In genomic region chr19:9786819-9787218, GRCh38 we compare ENCODE assay signal across 9 cellular contexts. TPM values are rescaled to one million over a fixed set of nuclear protein-coding genes. Genes with fewer than 3 reads are reported as not detected.
DNase-seq lines count a peak whose midpoint lies in the region; ATAC-seq and TF ChIP-seq lines count a peak whose summit lies in the region.
"Had no signal": no experiment of that assay in that cellular context is flagged by ENCODE, and none has a peak within 500 bp of the region (broad histone marks: within the 10 kb centered on the region; RNA-seq: fewer than 3 reads in every experiment).

No MANE protein-coding gene starts in this region.

- no peaks in the 10 kb centered on the region for H3F3A ChIP-seq in DOHH2 (ENCODE audit: control insufficient read depth, insufficient read depth)

- no peaks in the 10 kb centered on the region for H3K9me2 ChIP-seq in DOHH2 (replicated peaks; ENCODE audit: control insufficient read depth, low read length)

- no peak for TF ChIP-seq CTCF in DOHH2 (IDR thresholded peaks at IDR 0.05; ENCODE audit: low read depth, low read length, poor library complexity, severe bottlenecking)
- TF ChIP-seq CTCF in RWPE2 (IDR thresholded peaks at IDR 0.05; ENCODE audit: poor library complexity, severe bottlenecking), result no peak
- TF ChIP-seq CTCF in esophagus muscularis mucosa (IDR thresholded peaks at IDR 0.05), result no peak

- DNase-seq in RWPE2 (ENCODE audit: low spot score) (no peak), esophagus muscularis mucosa (ENCODE audit: extremely low spot score) (no peak), KG1 (lab: John Stamatoyannopoulos, UW) (no peak), DMS79 (lab: John Stamatoyannopoulos, UW) (no peak), hypothalamus (lab: John Stamatoyannopoulos, UW) (no peak)
- DNase-seq: activated CD4-positive, CD25-positive, alpha-beta regulatory T cell treated with anti-CD3 and anti-CD28 coated beads, Interleukin-2, amount 50 U/mL, for 72 hours had no signal

- H3K36me3 ChIP-seq in DOHH2 (ENCODE audit: control insufficient read depth, low read length) (no peaks in the 10 kb centered on the region), RWPE2 (ENCODE audit: low read depth) (no peaks in the 10 kb centered on the region), esophagus muscularis mucosa (no peaks in the 10 kb centered on the region), rectal smooth muscle tissue (ENCODE audit: control insufficient read depth, insufficient read depth, low read length) (no peaks in the 10 kb centered on the region)

- H3K9ac ChIP-seq in rectal smooth muscle tissue (ENCODE audit: low read length), result no peak overlapping the region

- TF ChIP-seq EP300 in esophagus muscularis mucosa (IDR thresholded peaks at IDR 0.05), result no peak

- no peaks in the 10 kb centered on the region for H3K79me2 ChIP-seq in DOHH2 (ENCODE audit: control insufficient read depth, low read length)

- H3K27ac ChIP-seq in DOHH2 (ENCODE audit: low read depth, low read length), result no peak overlapping the region
- peak overlapping the region; percentile 84 for H3K27ac ChIP-seq in RWPE2 (ENCODE audit: poor library complexity, severe bottlenecking)
- H3K27ac ChIP-seq in esophagus muscularis mucosa (replicated peaks in 1 of 4), result peak overlapping the region; percentile 96 to 99 (median 98)
- H3K27ac ChIP-seq in rectal smooth muscle tissue (ENCODE audit: low read depth, low read length), result no peak overlapping the region

- H4K20me1 ChIP-seq in DOHH2 (ENCODE audit: control insufficient read depth, insufficient read depth, low read depth, low read length), result no peaks in the 10 kb centered on the region

- H3K4me3 ChIP-seq in DOHH2 (ENCODE audit: low read length) (no peak overlapping the region; the same call in 1 of the 2 replicates), RWPE2 (ENCODE audit: severe bottlenecking) (no peak overlapping the region), esophagus muscularis mucosa (peak overlapping the region in 3 of 4 donors; percentile 66 to 83 (median 75)), rectal smooth muscle tissue (ENCODE audit: low read length) (peak overlapping the region; percentile 75)

- intact Hi-C loops in esophagus muscularis mucosa (cut with DNase I), result no loop called here

- H3K4me1 ChIP-seq in DOHH2 (ENCODE audit: control insufficient read depth, low read length) (peaks cover 13% of the 10 kb centered on the region), RWPE2 (ENCODE audit: insufficient read depth, poor library complexity, severe bottlenecking) (peaks cover 23% of the 10 kb centered on the region), esophagus muscularis mucosa (peaks cover 12 to 35% (median 34%) of the 10 kb centered on the region in 4 donors), rectal smooth muscle tissue (ENCODE audit: control insufficient read depth, insufficient read depth, low read length) (peaks cover 2% of the 10 kb centered on the region)

- 91% methylated on average over 8 of the region's 8 CpGs for WGBS in esophagus muscularis mucosa

- ATAC-seq in RWPE2 (ENCODE audit: low read depth) (no peak), HG03095 (IDR thresholded peaks at IDR 0.05; ENCODE audit: unreplicated experiment) (no peak)

- TF ChIP-seq POLR2A in esophagus muscularis mucosa (IDR thresholded peaks at IDR 0.05; ENCODE audit: low read depth), result no peak

- H3K9me3 ChIP-seq in DOHH2 (ENCODE audit: control insufficient read depth, insufficient read depth, low read length) (no peaks in the 10 kb centered on the region), RWPE2 (ENCODE audit: severe bottlenecking) (no peaks in the 10 kb centered on the region), esophagus muscularis mucosa (no peaks in the 10 kb centered on the region)

- H3K27me3 ChIP-seq in DOHH2 (ENCODE audit: control insufficient read depth, low read length), result no peaks in the 10 kb centered on the region
- no peaks in the 10 kb centered on the region for H3K27me3 ChIP-seq in RWPE2 (ENCODE audit: insufficient read depth, poor library complexity, severe bottlenecking)
- H3K27me3 ChIP-seq in esophagus muscularis mucosa, result no peaks in the 10 kb centered on the region
- no peaks in the 10 kb centered on the region for H3K27me3 ChIP-seq in rectal smooth muscle tissue (ENCODE audit: control insufficient read depth, insufficient read depth, low read length)

- H3K4me2 ChIP-seq in DOHH2 (ENCODE audit: low read length), result peak overlapping the region; percentile 83; the same call in 1 of the 2 replicates

RNA-seq across cellular contexts. Expression of gene ZNF846, which starts 18.3 kb away (rescaled TPM):
- 10 to 100 TPM; 19.7 to 43.2 (median 22.8) TPM for total RNA-seq in esophagus muscularis mucosa

RNA-seq across cellular contexts. Expression of gene FBXL12, which starts 32.1 kb away (rescaled TPM):
- 10 to 100 TPM; 15.8 to 32.7 (median 29.2) TPM for total RNA-seq in esophagus muscularis mucosa

RNA-seq across cellular contexts. Expression of gene UBL5, which starts 40.9 kb away (rescaled TPM):
- 100 to 1,000 TPM; 297 to 717 (median 464) TPM for total RNA-seq in esophagus muscularis mucosa

RNA-seq across cellular contexts. Expression of gene PIN1, which starts 48.3 kb away (rescaled TPM):
- 100 to 1,000 TPM; 113 to 183 (median 145) TPM for total RNA-seq in esophagus muscularis mucosa

Comparison
In these comparisons a context has a peak if more than half of its experiments do, and no peak if none do; other contexts are left out.
1. H3K27ac ChIP-seq: peak in RWPE2 (single experiment) and esophagus muscularis mucosa (4 of 4); none in DOHH2 (single experiment) and rectal smooth muscle tissue (single experiment).
2. H3K4me3 ChIP-seq: peak in esophagus muscularis mucosa (3 of 4) and rectal smooth muscle tissue (single experiment); none in DOHH2 (single experiment) and RWPE2 (single experiment).